ENCODE assay signal across 16 cellular contexts in the genomic region with DNA sequence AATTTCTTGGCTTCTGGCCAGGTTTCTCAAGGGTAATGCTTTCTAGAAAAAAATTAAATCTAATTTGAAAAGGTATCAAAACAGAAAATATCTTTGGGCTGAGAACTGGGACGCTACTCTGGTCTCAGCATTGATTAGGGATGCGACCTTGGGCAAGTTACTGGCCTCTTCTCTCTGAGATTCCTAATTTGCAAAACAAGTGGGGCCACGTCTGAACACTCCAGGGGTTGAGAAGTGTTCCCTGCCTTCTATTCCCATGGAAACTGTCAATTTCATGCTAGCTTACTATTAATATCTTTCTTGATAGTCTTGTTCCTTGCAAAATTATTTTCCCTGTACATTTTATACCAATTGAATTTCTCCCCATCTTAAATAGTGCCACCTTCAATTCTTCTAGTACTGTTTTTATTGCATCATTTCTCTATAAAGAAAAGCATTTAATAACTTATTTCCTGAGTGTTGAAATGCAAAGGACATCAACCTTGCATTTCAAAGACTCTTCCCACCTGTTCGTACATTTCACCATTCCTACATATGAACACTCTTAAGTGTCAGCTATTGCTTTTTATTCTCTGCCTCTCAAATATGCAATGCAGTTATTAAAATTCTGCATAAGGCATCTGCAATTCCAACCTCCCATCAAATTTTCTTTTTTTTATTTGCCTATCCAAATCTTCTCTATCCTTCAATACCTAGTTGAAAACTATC.
"Had no signal": no experiment of that assay in that cellular context is flagged by ENCODE, and none has a peak within 500 bp of the region (broad histone marks: within the 10 kb centered on the region; RNA-seq: fewer than 3 reads in every experiment).

No MANE protein-coding gene starts in this region.

- H3K27ac Mint-ChIP-seq: activated B cell treated with CpG ODN at 0.5 μM for 24 hours; activated CD4-positive, alpha-beta T cell treated with anti-CD3 and anti-CD28 coated beads, Interleukin-2, amount 10 ng/mL, durations not matched to agents 24 days and 14 days; activated naive CD4-positive, alpha-beta T cell treated with anti-CD3 and anti-CD28 coated beads, Interleukin-2, amount 50 U/mL, for 24 hours; T-helper 1 cell treated with Interleukin-12 subunit alpha and Interleukin-12 subunit beta and Interleukin-4 antibody, amounts not matched to agents 30 μg/mL and 1 μg/mL, for 36 hours had no signal

- H3K4me3 ChIP-seq: body of pancreas, gastroesophageal sphincter, hepatocyte, sigmoid colon, upper lobe of left lung had no signal

- H3K4me2 ChIP-seq: hepatocyte had no signal

- H3K27me3 Mint-ChIP-seq: activated B cell treated with CpG ODN at 0.5 μM for 24 hours; activated CD4-positive, alpha-beta T cell treated with anti-CD3 and anti-CD28 coated beads, Interleukin-2, amount 10 ng/mL, durations not matched to agents 24 days and 14 days; activated naive CD4-positive, alpha-beta T cell treated with anti-CD3 and anti-CD28 coated beads, Interleukin-2, amount 50 U/mL, for 24 hours; central memory CD8-positive, alpha-beta T cell had no signal

- H3K27me3 ChIP-seq: body of pancreas, gastroesophageal sphincter, hepatocyte, sigmoid colon, upper lobe of left lung had no signal

- H3K4me3 Mint-ChIP-seq: activated B cell treated with CpG ODN at 0.5 μM for 24 hours; activated CD4-positive, alpha-beta T cell treated with anti-CD3 and anti-CD28 coated beads, Interleukin-2, amount 10 ng/mL, durations not matched to agents 24 days and 14 days; activated naive CD4-positive, alpha-beta T cell treated with anti-CD3 and anti-CD28 coated beads, Interleukin-2, amount 50 U/mL, for 24 hours; central memory CD8-positive, alpha-beta T cell; naive thymus-derived CD8-positive, alpha-beta T cell; T-helper 1 cell treated with Interleukin-12 subunit alpha and Interleukin-12 subunit beta and Interleukin-4 antibody, amounts not matched to agents 30 μg/mL and 1 μg/mL, for 36 hours had no signal

- H3K27ac ChIP-seq: body of pancreas, epithelial cell of prostate, gastroesophageal sphincter, hepatocyte, sigmoid colon, upper lobe of left lung had no signal

- H3K4me1 ChIP-seq: body of pancreas, gastroesophageal sphincter, sigmoid colon, upper lobe of left lung had no signal

- DNase-seq: activated B cell treated with CpG ODN at 0.5 μM for 24 hours; activated CD4-positive, alpha-beta T cell treated with anti-CD3 and anti-CD28 coated beads, Interleukin-2, amount 10 ng/mL, durations not matched to agents 24 days and 14 days; body of pancreas; cortex of kidney; effector memory CD4-positive, alpha-beta T cell; sigmoid colon; stimulated activated CD4-positive, alpha-beta T cell treated with anti-CD3 and anti-CD28 coated beads, Interleukin-12 subunit alpha, Interleukin-12 subunit beta, amount 100 ng/mL, for 4 hours; stimulated activated naive CD4-positive, alpha-beta T cell treated with Interleukin-2 at 50 U/mL for 16 hours; upper lobe of left lung had no signal

- H3K4me1 Mint-ChIP-seq: activated B cell treated with CpG ODN at 0.5 μM for 24 hours; activated CD4-positive, alpha-beta T cell treated with anti-CD3 and anti-CD28 coated beads, Interleukin-2, amount 10 ng/mL, durations not matched to agents 24 days and 14 days; activated naive CD4-positive, alpha-beta T cell treated with anti-CD3 and anti-CD28 coated beads, Interleukin-2, amount 50 U/mL, for 24 hours; central memory CD8-positive, alpha-beta T cell; naive thymus-derived CD8-positive, alpha-beta T cell had no signal

- H3K79me2 ChIP-seq: hepatocyte had no signal

- H3K36me3 ChIP-seq: gastroesophageal sphincter, sigmoid colon, upper lobe of left lung had no signal

- H3K9me3 ChIP-seq: body of pancreas, gastroesophageal sphincter, sigmoid colon, upper lobe of left lung had no signal

- H3K9me3 Mint-ChIP-seq: activated CD4-positive, alpha-beta T cell treated with anti-CD3 and anti-CD28 coated beads, Interleukin-2, amount 10 ng/mL, durations not matched to agents 24 days and 14 days; activated naive CD4-positive, alpha-beta T cell treated with anti-CD3 and anti-CD28 coated beads, Interleukin-2, amount 50 U/mL, for 24 hours; naive thymus-derived CD8-positive, alpha-beta T cell; T-helper 1 cell treated with Interleukin-12 subunit alpha and Interleukin-12 subunit beta and Interleukin-4 antibody, amounts not matched to agents 30 μg/mL and 1 μg/mL, for 36 hours had no signal

- H2AFZ ChIP-seq: hepatocyte had no signal

- H3K36me3 Mint-ChIP-seq: activated naive CD4-positive, alpha-beta T cell treated with anti-CD3 and anti-CD28 coated beads, Interleukin-2, amount 50 U/mL, for 24 hours; naive thymus-derived CD8-positive, alpha-beta T cell had no signal
